ENCODE assay signal across 15 cellular contexts in genomic region chr1:197633447-197634039, GRCh38.
"Had no signal": no experiment of that assay in that cellular context is flagged by ENCODE, and none has a peak within 500 bp of the region (broad histone marks: within the 10 kb centered on the region; RNA-seq: fewer than 3 reads in every experiment).

No MANE protein-coding gene starts in this region.

- H3K79me2 ChIP-seq: parathyroid adenoma had no signal

- DNase-seq: activated CD4-positive, alpha-beta T cell treated with anti-CD3 and anti-CD28 coated beads, Interleukin-2, amount 10 ng/mL, durations not matched to agents 7 days and 5 days; activated CD4-positive, CD25-positive, alpha-beta regulatory T cell; activated CD8-positive, alpha-beta memory T cell treated with anti-CD3 and anti-CD28 coated beads for 24 hours; activated gamma-delta T cell treated with Interleukin-2 at 50 U/mL for 16 hours; amniotic stem cell; dorsolateral prefrontal cortex; erythroblast; gastrocnemius medialis; heart left ventricle; naive thymus-derived CD8-positive, alpha-beta T cell; thyroid gland; uterus had no signal

- H3K27ac ChIP-seq: dorsolateral prefrontal cortex, gastrocnemius medialis, heart left ventricle, left lung, parathyroid adenoma, thyroid gland, uterus had no signal

- H3K4me3 ChIP-seq: dorsolateral prefrontal cortex, gastrocnemius medialis, heart left ventricle, left lung, thyroid gland, uterus had no signal

- H3K27me3 ChIP-seq: dorsolateral prefrontal cortex, gastrocnemius medialis, heart left ventricle, left lung, thyroid gland, uterus had no signal

- H3K36me3 ChIP-seq: gastrocnemius medialis, left lung, thyroid gland, uterus had no signal

- H3K9me3 ChIP-seq: gastrocnemius medialis, left lung, thyroid gland, uterus had no signal

- H3K9ac ChIP-seq: parathyroid adenoma had no signal

- H2AFZ ChIP-seq: parathyroid adenoma had no signal

- ATAC-seq: gastrocnemius medialis; heart left ventricle; left lung; naive thymus-derived CD8-positive, alpha-beta T cell; stimulated activated effector memory CD8-positive, alpha-beta T cell treated with anti-CD3 and anti-CD28 coated beads, Interleukin-12 subunit alpha, Interleukin-12 subunit beta, amount 100 ng/mL, for 72 hours had no signal
